1 cellular context compared by ENCODE assay signal in genomic region chr3:49929333-49930240, GRCh38.
A peak's percentile ranks its signal among the peaks of the same experiment; 100 is the strongest.
TF ChIP-seq lines count a peak whose summit lies in the region.

A gene with protein sequence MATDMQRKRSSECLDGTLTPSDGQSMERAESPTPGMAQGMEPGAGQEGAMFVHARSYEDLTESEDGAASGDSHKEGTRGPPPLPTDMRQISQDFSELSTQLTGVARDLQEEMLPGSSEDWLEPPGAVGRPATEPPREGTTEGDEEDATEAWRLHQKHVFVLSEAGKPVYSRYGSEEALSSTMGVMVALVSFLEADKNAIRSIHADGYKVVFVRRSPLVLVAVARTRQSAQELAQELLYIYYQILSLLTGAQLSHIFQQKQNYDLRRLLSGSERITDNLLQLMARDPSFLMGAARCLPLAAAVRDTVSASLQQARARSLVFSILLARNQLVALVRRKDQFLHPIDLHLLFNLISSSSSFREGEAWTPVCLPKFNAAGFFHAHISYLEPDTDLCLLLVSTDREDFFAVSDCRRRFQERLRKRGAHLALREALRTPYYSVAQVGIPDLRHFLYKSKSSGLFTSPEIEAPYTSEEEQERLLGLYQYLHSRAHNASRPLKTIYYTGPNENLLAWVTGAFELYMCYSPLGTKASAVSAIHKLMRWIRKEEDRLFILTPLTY (minus strand): TSS chr3:49929811. CDS start chr3:49913346, 16,465 bp downstream.

TF ChIP-seq in HepG2, 621 proteins besides CTCF, POLR2A, EP300 and RAD21 (continued from another document and continues in another):
- TF ChIP-seq, protein P1, sequence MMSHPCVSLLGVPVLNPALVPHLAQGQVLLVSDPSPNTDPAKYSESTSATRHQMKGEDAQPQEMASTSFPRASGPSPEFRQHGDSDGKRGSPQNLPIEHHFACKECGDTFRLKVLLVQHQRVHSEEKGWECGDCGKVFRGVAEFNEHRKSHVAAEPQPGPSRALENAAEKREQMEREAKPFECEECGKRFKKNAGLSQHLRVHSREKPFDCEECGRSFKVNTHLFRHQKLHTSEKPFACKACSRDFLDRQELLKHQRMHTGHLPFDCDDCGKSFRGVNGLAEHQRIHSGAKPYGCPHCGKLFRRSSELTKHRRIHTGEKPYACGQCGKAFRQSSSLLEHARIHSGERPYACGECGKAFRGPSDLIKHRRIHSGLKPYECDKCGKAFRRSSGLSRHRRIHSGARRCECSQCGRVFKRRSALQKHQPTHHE (CRISPR knock-in tag; IDR thresholded peaks at IDR 0.05; ENCODE audit: borderline replicate concordance): peak; percentile 49; the same call in 1 of the 2 replicates
- TF ChIP-seq ZBTB49 (CRISPR knock-in tag; IDR thresholded peaks at IDR 0.05; ENCODE audit: borderline replicate concordance): no peak
- no peak for TF ChIP-seq SP2 (CRISPR knock-in tag; IDR thresholded peaks at IDR 0.05)
- no peak for TF ChIP-seq ZFP82 (CRISPR knock-in tag; IDR thresholded peaks at IDR 0.05; ENCODE audit: borderline replicate concordance)
- TF ChIP-seq ZNF546 (CRISPR knock-in tag; conservative IDR thresholded peaks at IDR 0.05): 0 out of 2 replicates have a peak, but pooled peaks have one; percentile 46
- TF ChIP-seq NKX3-1 (CRISPR knock-in tag; IDR thresholded peaks at IDR 0.05): peak; percentile 76
- TF ChIP-seq ARID4A (CRISPR knock-in tag; IDR thresholded peaks at IDR 0.05; ENCODE audit: borderline replicate concordance): peak; percentile 96
- TF ChIP-seq, protein P2, sequence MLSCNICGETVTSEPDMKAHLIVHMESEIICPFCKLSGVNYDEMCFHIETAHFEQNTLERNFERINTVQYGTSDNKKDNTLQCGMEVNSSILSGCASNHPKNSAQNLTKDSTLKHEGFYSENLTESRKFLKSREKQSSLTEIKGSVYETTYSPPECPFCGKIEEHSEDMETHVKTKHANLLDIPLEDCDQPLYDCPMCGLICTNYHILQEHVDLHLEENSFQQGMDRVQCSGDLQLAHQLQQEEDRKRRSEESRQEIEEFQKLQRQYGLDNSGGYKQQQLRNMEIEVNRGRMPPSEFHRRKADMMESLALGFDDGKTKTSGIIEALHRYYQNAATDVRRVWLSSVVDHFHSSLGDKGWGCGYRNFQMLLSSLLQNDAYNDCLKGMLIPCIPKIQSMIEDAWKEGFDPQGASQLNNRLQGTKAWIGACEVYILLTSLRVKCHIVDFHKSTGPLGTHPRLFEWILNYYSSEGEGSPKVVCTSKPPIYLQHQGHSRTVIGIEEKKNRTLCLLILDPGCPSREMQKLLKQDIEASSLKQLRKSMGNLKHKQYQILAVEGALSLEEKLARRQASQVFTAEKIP (CRISPR knock-in tag; IDR thresholded peaks at IDR 0.05; ENCODE audit: borderline replicate concordance): no peak
- peak; percentile 34; the same call in 1 of the 2 replicates for TF ChIP-seq ZNF501 (CRISPR knock-in tag; IDR thresholded peaks at IDR 0.05)
- TF ChIP-seq SNAPC2 (CRISPR knock-in tag; IDR thresholded peaks at IDR 0.05): no peak
- TF ChIP-seq, protein P3, sequence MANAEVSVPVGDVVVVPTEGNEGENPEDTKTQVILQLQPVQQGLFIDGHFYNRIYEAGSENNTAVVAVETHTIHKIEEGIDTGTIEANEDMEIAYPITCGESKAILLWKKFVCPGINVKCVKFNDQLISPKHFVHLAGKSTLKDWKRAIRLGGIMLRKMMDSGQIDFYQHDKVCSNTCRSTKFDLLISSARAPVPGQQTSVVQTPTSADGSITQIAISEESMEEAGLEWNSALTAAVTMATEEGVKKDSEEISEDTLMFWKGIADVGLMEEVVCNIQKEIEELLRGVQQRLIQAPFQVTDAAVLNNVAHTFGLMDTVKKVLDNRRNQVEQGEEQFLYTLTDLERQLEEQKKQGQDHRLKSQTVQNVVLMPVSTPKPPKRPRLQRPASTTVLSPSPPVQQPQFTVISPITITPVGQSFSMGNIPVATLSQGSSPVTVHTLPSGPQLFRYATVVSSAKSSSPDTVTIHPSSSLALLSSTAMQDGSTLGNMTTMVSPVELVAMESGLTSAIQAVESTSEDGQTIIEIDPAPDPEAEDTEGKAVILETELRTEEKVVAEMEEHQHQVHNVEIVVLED (CRISPR knock-in tag; IDR thresholded peaks at IDR 0.05; ENCODE audit: borderline replicate concordance): peak; percentile 88; the same call in 1 of the 2 replicates
- peak; percentile 87 for TF ChIP-seq POLR2AphosphoS5 (IDR thresholded peaks at IDR 0.05; ENCODE audit: low read depth, low read length)
- TF ChIP-seq SP5 (CRISPR knock-in tag; IDR thresholded peaks at IDR 0.05; ENCODE audit: borderline replicate concordance, low read depth): peak; percentile 79
- TF ChIP-seq PRDM15 (CRISPR knock-in tag; IDR thresholded peaks at IDR 0.05): peak; percentile 57; the same call in 1 of the 2 replicates
- no peak for TF ChIP-seq KLF11 (CRISPR knock-in tag; IDR thresholded peaks at IDR 0.05)
- no peak for TF ChIP-seq REXO4 (CRISPR knock-in tag; IDR thresholded peaks at IDR 0.05; ENCODE audit: borderline replicate concordance)
- peak; percentile 77; the same call in 1 of the 2 replicates for TF ChIP-seq ZBTB20 (CRISPR knock-in tag; IDR thresholded peaks at IDR 0.05; ENCODE audit: borderline replicate concordance, low read depth)
- TF ChIP-seq HMG20A (CRISPR knock-in tag; IDR thresholded peaks at IDR 0.05; ENCODE audit: borderline replicate concordance): no peak; the same call in 1 of the 2 replicates
- TF ChIP-seq ZNF484 (CRISPR knock-in tag; IDR thresholded peaks at IDR 0.05; ENCODE audit: borderline replicate concordance, low read depth): no peak
- peak; percentile 78 for TF ChIP-seq ASH2L (IDR thresholded peaks at IDR 0.05; ENCODE audit: insufficient read length, low read depth, low read length)
- 0 out of 2 replicates have a peak, but pooled peaks have one; percentile 9 for TF ChIP-seq ZNF367 (CRISPR knock-in tag; IDR thresholded peaks at IDR 0.05; ENCODE audit: borderline replicate concordance)
- TF ChIP-seq RBM22 (optimal IDR thresholded peaks at IDR 0.05; ENCODE audit: low read length): no peak
- TF ChIP-seq, protein P4, sequence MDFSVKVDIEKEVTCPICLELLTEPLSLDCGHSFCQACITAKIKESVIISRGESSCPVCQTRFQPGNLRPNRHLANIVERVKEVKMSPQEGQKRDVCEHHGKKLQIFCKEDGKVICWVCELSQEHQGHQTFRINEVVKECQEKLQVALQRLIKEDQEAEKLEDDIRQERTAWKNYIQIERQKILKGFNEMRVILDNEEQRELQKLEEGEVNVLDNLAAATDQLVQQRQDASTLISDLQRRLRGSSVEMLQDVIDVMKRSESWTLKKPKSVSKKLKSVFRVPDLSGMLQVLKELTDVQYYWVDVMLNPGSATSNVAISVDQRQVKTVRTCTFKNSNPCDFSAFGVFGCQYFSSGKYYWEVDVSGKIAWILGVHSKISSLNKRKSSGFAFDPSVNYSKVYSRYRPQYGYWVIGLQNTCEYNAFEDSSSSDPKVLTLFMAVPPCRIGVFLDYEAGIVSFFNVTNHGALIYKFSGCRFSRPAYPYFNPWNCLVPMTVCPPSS (IDR thresholded peaks at IDR 0.05): no peak
- peak; percentile 58; the same call in 1 of the 2 replicates for TF ChIP-seq ZNF710 (CRISPR knock-in tag; IDR thresholded peaks at IDR 0.05; ENCODE audit: borderline replicate concordance)
- TF ChIP-seq FOXJ3 (CRISPR knock-in tag; IDR thresholded peaks at IDR 0.05; ENCODE audit: borderline replicate concordance): peak; percentile 73; the same call in 1 of the 2 replicates
- TF ChIP-seq MTA3 (CRISPR knock-in tag; IDR thresholded peaks at IDR 0.05): no peak
- TF ChIP-seq, protein P5, sequence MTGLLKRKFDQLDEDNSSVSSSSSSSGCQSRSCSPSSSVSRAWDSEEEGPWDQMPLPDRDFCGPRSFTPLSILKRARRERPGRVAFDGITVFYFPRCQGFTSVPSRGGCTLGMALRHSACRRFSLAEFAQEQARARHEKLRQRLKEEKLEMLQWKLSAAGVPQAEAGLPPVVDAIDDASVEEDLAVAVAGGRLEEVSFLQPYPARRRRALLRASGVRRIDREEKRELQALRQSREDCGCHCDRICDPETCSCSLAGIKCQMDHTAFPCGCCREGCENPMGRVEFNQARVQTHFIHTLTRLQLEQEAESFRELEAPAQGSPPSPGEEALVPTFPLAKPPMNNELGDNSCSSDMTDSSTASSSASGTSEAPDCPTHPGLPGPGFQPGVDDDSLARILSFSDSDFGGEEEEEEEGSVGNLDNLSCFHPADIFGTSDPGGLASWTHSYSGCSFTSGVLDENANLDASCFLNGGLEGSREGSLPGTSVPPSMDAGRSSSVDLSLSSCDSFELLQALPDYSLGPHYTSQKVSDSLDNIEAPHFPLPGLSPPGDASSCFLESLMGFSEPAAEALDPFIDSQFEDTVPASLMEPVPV (CRISPR knock-in tag; IDR thresholded peaks at IDR 0.05): no peak
- no peak for TF ChIP-seq SP1 (IDR thresholded peaks at IDR 0.05)
- TF ChIP-seq SP1 (CRISPR knock-in tag; IDR thresholded peaks at IDR 0.05): peak; percentile 89
- no peak for TF ChIP-seq RFX5 (IDR thresholded peaks at IDR 0.05; ENCODE audit: low read depth, low read length)
